ENCODE assay signal across 1 cellular context in the genomic region with DNA sequence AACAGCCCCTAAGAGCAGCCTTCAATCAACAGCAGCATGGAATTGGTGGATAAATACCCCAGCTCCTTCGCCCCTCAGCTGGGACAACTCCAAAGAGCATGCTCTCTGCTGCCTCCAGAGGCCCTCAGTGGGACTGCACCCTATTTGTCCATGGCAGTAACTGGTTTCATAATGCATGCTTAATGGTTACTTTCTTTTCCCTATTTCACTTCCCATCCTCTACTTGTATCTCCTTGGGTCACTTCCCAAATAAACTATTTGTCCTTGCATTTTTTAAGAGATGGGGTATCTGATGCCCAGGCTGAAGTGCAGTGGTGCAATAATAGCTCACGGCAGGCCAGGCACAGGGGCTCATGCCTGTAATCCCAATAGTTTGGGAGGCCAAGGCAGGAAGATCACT.
TF ChIP-seq lines count a peak whose summit lies in the region.

No MANE protein-coding gene starts in this region.

TF ChIP-seq in H1, 55 proteins besides CTCF, POLR2A, EP300 and RAD21 (continued from another document):
- TF ChIP-seq USF2 (IDR thresholded peaks at IDR 0.05; ENCODE audit: low read length), result no peak
